In the genomic region with DNA sequence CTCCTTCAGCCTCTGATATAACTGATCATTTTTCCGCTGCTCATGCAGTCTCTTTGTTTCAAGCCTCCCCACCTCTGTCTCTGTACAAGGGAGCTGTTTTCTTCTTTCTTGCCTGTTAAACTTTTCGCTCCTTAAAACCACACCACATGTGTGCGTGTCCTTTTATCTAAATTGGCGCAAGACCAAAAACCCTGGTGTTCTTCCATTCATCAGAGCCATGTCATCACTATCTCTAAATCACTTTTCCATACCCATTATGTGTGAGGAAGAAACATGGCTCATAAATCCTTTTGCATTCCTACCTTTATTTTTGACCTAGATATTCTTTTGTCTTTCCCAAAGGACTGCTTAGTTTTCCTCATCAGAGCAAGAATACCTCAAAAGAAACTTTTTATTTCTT, we compare ENCODE assay signal across 21 cellular contexts.
"Had no signal": no experiment of that assay in that cellular context is flagged by ENCODE, and none has a peak within 500 bp of the region (broad histone marks: within the 10 kb centered on the region; RNA-seq: fewer than 3 reads in every experiment).

No MANE protein-coding gene starts in this region.

- H3K4me1 ChIP-seq: lower lobe of right lung, spleen, tibial nerve, upper lobe of left lung had no signal

- H3K4me3 ChIP-seq: esophagus muscularis mucosa, gastrocnemius medialis, lower lobe of right lung, ovary, psoas muscle, sigmoid colon, spleen, testis, tibial nerve, upper lobe of left lung had no signal

- DNase-seq: cortex of kidney; gastrocnemius medialis; head of caudate nucleus; left ventricle myocardium superior; lower lobe of right lung; naive thymus-derived CD8-positive, alpha-beta T cell; nephron progenitor cell; occipital lobe; ovary; posterior cingulate gyrus; psoas muscle; right cardiac atrium; sigmoid colon; spleen; stimulated activated CD4-positive, alpha-beta T cell treated with anti-CD3 and anti-CD28 coated beads, Interleukin-4, amount 100 ng/mL, for 4 hours; stimulated activated naive CD8-positive, alpha-beta T cell treated with anti-CD3 and anti-CD28 coated beads, Interleukin-15, Interleukin-2, amounts not matched to agents 100 U/mL and 50 U/mL, for 24 hours; substantia nigra; testis; upper lobe of left lung had no signal

- H3K9me3 ChIP-seq: testis had no signal

- H3K27me3 ChIP-seq: esophagus muscularis mucosa, gastrocnemius medialis, ovary, sigmoid colon, spleen, testis, tibial nerve, upper lobe of left lung had no signal

- H3K27ac ChIP-seq: esophagus muscularis mucosa, gastrocnemius medialis, lower lobe of right lung, ovary, psoas muscle, sigmoid colon, spleen, tibial nerve, upper lobe of left lung had no signal

- H3K36me3 ChIP-seq: ovary, sigmoid colon, spleen had no signal
